ENCODE assay signal across 18 cellular contexts in the genomic region with DNA sequence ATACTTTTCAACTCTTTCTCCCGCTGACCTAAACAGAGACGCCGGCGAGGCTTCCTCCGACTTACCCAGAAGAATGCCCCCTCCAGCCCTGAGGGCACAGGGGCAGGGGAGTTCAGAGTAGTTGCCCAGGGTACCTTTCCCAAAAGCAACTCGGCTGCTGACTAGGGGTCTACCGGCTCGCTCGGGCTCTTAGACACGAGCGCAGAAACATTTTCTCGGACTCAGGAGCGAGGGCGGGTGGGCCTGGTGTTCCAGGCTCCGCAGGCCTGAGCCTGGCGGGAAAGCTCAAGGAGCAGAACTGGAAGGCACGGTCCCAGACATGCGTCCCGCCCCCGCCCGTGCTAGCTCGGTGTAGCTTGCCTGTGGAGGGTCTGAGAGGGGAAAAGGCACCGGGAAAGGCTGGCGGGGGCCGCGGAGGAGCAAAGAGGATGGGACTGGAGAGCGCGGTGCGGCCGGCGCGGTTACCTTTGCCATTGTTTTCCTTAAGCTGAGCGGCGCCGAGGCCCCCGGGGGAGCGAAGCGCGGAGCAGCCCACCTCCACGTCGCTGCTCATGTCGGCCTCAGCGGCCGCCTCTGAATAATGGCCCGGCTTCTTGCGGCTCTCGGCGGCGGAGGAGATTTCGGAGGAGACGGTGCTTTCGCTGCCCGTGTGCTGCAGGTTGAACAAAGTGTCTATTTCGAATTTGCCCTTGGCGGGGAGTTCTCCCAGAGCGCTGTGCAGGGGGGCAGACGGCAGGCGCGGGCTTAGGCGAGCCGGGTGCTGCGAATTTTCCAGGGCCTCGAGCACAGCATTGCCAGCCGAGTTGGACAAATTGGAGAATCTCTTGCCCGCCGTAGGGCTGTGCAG. TPM values are rescaled to one million over a fixed set of nuclear protein-coding genes. Genes with fewer than 3 reads are reported as not detected.
DNase-seq lines count a peak whose midpoint lies in the region; FAIRE-seq and TF ChIP-seq lines count a peak whose summit lies in the region.
"Had no signal": no experiment of that assay in that cellular context is flagged by ENCODE, and none has a peak within 500 bp of the region (broad histone marks: within the 10 kb centered on the region; RNA-seq: fewer than 3 reads in every experiment).

No MANE protein-coding gene starts in this region.

- H3K27ac ChIP-seq in HUES64 (ENCODE audit: low read depth, low read length) (no peak overlapping the region), H1 (ENCODE audit: low read depth, low read length) (no peak overlapping the region), trophoblast cell (ENCODE audit: low read depth, low read length) (no peak overlapping the region)
- H3K27ac ChIP-seq: left lung, VCaP had no signal

- no peak overlapping the region for H3K56ac ChIP-seq in H1 (replicated peaks; ENCODE audit: insufficient read length, low read depth, low read length)

- 1% methylated on average over 66 of the region's 66 CpGs for WGBS in HUES64
- WGBS in H1 (ENCODE audit: extremely low coverage in 1 of 2, insufficient coverage in 1 of 2, insufficient read length in 1 of 2, insufficient replicate concordance in 2 of 2, low coverage in 1 of 2, low lambda C conversion rate in 2 of 2, missing lambda C conversion rate in 1 of 2), 2 experiments, result 5% methylated on average over 43 of the region's 66 CpGs; no CpG with 5 or more reads in 1 of the 2 experiments
- no CpG with 5 or more reads among the region's 66 CpGs for WGBS in trophoblast cell (ENCODE audit: extremely low coverage, insufficient coverage, insufficient read length)

- peaks cover 13% of the 10 kb centered on the region for H3K4me1 Mint-ChIP-seq in T-helper 2 cell treated with Interferon-gamma antibody and Interleukin-4, amounts not matched to agents 5 μg/mL and 100 μg/mL, for 36 hours (ENCODE audit: low read depth)

- peaks cover 8% of the 10 kb centered on the region; the same call in 1 of the 2 replicates for H3K23me2 ChIP-seq in H1 (ENCODE audit: low read depth, low read length)

- H4K91ac ChIP-seq in H1 (replicated peaks; ENCODE audit: insufficient read length, low read length) (no peak overlapping the region), trophoblast cell (ENCODE audit: low read depth, low read length) (no peak overlapping the region)

- no peak overlapping the region for H2AK5ac ChIP-seq in H1 (ENCODE audit: low read depth, low read length)
- H2AK5ac ChIP-seq in trophoblast cell (ENCODE audit: low read length), result no peak overlapping the region

- CTCF ChIA-PET in H1 (lab: Charles Lee; ENCODE audit: partially characterized antibody), result interaction anchor here (0.5 to 7.8 kb wide), 20 partner anchors 9 to 716 kb away, joined by 3 to 130 read pairs (median 4); a partner anchor contains a TSS

- H3K18ac ChIP-seq in H1 (ENCODE audit: extremely low read depth, low read length) (no peak overlapping the region), trophoblast cell (ENCODE audit: low read length) (no peak overlapping the region)

- no peak overlapping the region for H2BK120ac ChIP-seq in H1 (replicated peaks; ENCODE audit: low read depth, low read length)
- H2BK120ac ChIP-seq in trophoblast cell (ENCODE audit: insufficient read depth, low read length, poor library complexity), result no peak overlapping the region

- H3K4ac ChIP-seq in H1 (replicated peaks; ENCODE audit: insufficient read length, low read depth, low read length), result no peak overlapping the region
- H3K4ac ChIP-seq in trophoblast cell (ENCODE audit: low read depth, low read length), result no peak overlapping the region

- no peak for DNase-seq in T-helper 2 cell treated with Interferon-gamma antibody and Interleukin-4, amounts not matched to agents 5 μg/mL and 100 μg/mL, for 36 hours (ENCODE audit: low spot score)
- DNase-seq in T-helper 2 cell (no peak), H1 (ENCODE audit: low read depth in 1 of 2, low spot score in 2 of 2) (peak in 1 of 2 experiments; percentile 72), trophoblast cell (no peak), AML-193 (lab: John Stamatoyannopoulos, UW) (no peak), NCI-H1694 treated with DMSO at 0.1 percent for 48 hours (lab: John Stamatoyannopoulos, UW) (no peak), NCI-H82 (lab: John Stamatoyannopoulos, UW) (no peak)
- DNase-seq: caudate nucleus, DMS79, left lung, NCI-H446 treated with DMSO at 0.1 percent for 48 hours, RPMI8226 had no signal

- POLR2A ChIA-PET in H1 (lab: Charles Lee; ENCODE audit: partially characterized antibody), result interaction anchor here (0.9 to 1.8 kb wide), 2 partner anchors 11 to 14 kb away, joined by 4 to 7 read pairs; no protein-coding TSS in a partner anchor

- H3K4me2 ChIP-seq in H1 (ENCODE audit: insufficient read depth in 1 of 2, low read depth in 2 of 2, low read length in 2 of 2) (peak overlapping the region; percentile 45 to 50), trophoblast cell (ENCODE audit: low read length) (peak overlapping the region; percentile 51)

- H2BK12ac ChIP-seq in H1 (ENCODE audit: low read depth, low read length) (peak overlapping the region; percentile 87; the same call in 1 of the 2 replicates), trophoblast cell (ENCODE audit: low read length) (no peak overlapping the region)

- no peak overlapping the region for H2AFZ ChIP-seq in H1 (ENCODE audit: low read length)
- H2AFZ ChIP-seq in trophoblast cell (ENCODE audit: insufficient read depth, low read length, poor library complexity), result peak overlapping the region; percentile 30

- TF ChIP-seq EP300 in H1 (IDR thresholded peaks at IDR 0.05; ENCODE audit: borderline replicate concordance in 1 of 2, low read depth in 2 of 2, low read length in 2 of 2), result no peak

- H4K5ac ChIP-seq in H1 (ENCODE audit: insufficient read length, low read depth, low read length), result no peak overlapping the region

- H3K27me3 Mint-ChIP-seq in T-helper 2 cell treated with Interferon-gamma antibody and Interleukin-4, amounts not matched to agents 5 μg/mL and 100 μg/mL, for 36 hours (ENCODE audit: low read depth), result peaks cover 88% of the 10 kb centered on the region

- H3K4me1 ChIP-seq in HUES64 (ENCODE audit: insufficient read depth, low read length) (peaks cover 4% of the 10 kb centered on the region; the same call in 1 of the 2 replicates), H1 (replicated peaks in 1 of 4; ENCODE audit: control insufficient read depth in 3 of 4, insufficient read depth in 4 of 4, low read length in 3 of 4) (peaks cover 0 to 32% (median 14%) of the 10 kb centered on the region in 4 experiments; a peak in 5 of 7 replicates), trophoblast cell (ENCODE audit: control insufficient read depth in 1 of 2, insufficient read depth in 2 of 2, low read length in 2 of 2) (peaks cover 24 to 26% of the 10 kb centered on the region in 2 experiments)

- TF ChIP-seq RAD21 in H1 (IDR thresholded peaks at IDR 0.05 in 1 of 2, conservative IDR thresholded peaks at IDR 0.05 in 1 of 2; ENCODE audit: low read depth in 2 of 2, low read length in 2 of 2), result no peak

- H3K9me3 Mint-ChIP-seq in T-helper 2 cell treated with Interferon-gamma antibody and Interleukin-4, amounts not matched to agents 5 μg/mL and 100 μg/mL, for 36 hours, result peaks cover 7% of the 10 kb centered on the region

- peaks cover 99% of the 10 kb centered on the region for H3K27me3 ChIP-seq in HUES64 (ENCODE audit: insufficient read depth, low read length)
- H3K27me3 ChIP-seq in H1 (replicated peaks in 1 of 4; ENCODE audit: control insufficient read depth in 3 of 4, extremely low read depth in 1 of 4, insufficient read depth in 3 of 4, low read length in 3 of 4), result peaks cover 94 to 98% (median 96%) of the 10 kb centered on the region in 4 experiments
- H3K27me3 ChIP-seq in trophoblast cell (ENCODE audit: insufficient read depth, low read length), result peaks cover 89% of the 10 kb centered on the region

- H4K8ac ChIP-seq in H1 (ENCODE audit: extremely low read depth, insufficient read depth, low read length) (peak overlapping the region; percentile 46; the same call in 1 of the 2 replicates), trophoblast cell (ENCODE audit: low read depth, low read length) (no peak overlapping the region)

- H2BK5ac ChIP-seq in H1 (ENCODE audit: low read depth, low read length) (no peak overlapping the region), trophoblast cell (ENCODE audit: low read depth, low read length, poor library complexity) (no peak overlapping the region)

- H3K9me3 ChIP-seq in HUES64 (ENCODE audit: insufficient read depth, low read depth, low read length) (no peaks in the 10 kb centered on the region), H1 (ENCODE audit: insufficient read depth in 2 of 2, low read depth in 1 of 2, low read length in 1 of 2) (no peaks in the 10 kb centered on the region; a peak in 1 of 4 replicates), trophoblast cell (ENCODE audit: insufficient read depth, low read depth, low read length) (peaks cover 12% of the 10 kb centered on the region)
- H3K9me3 ChIP-seq: left lung had no signal

- H2BK20ac ChIP-seq in H1 (ENCODE audit: low read length), result no peak overlapping the region

- peaks cover 14 to 23% of the 10 kb centered on the region in 2 experiments for H4K20me1 ChIP-seq in H1 (replicated peaks in 1 of 2; ENCODE audit: control insufficient read depth in 1 of 2, insufficient read depth in 2 of 2, low read length in 2 of 2)

- H3K23ac ChIP-seq in H1 (ENCODE audit: insufficient read length), result no peak overlapping the region
- no peak overlapping the region for H3K23ac ChIP-seq in trophoblast cell (ENCODE audit: low read length)

- no peak for FAIRE-seq in H1 (lab: Jason Lieb, UNC)
- FAIRE-seq: GM12892 had no signal

- TF ChIP-seq CTCF in H1 (IDR thresholded peaks at IDR 0.05; ENCODE audit: control extremely low read depth in 1 of 3, insufficient read depth in 1 of 3, low read depth in 1 of 3, low read length in 3 of 3), result no peak

- H4K12ac ChIP-seq in trophoblast cell (ENCODE audit: low read depth, low read length), result no peak overlapping the region

- no peak overlapping the region for H2BK15ac ChIP-seq in H1 (ENCODE audit: low read length)

- peaks cover 10% of the 10 kb centered on the region for H3K36me3 Mint-ChIP-seq in T-helper 2 cell treated with Interferon-gamma antibody and Interleukin-4, amounts not matched to agents 5 μg/mL and 100 μg/mL, for 36 hours (ENCODE audit: low read depth)

- no peak overlapping the region for H3K14ac ChIP-seq in H1 (ENCODE audit: insufficient read length)
- H3K14ac ChIP-seq in trophoblast cell (ENCODE audit: low read length), result no peak overlapping the region

- H3K79me2 ChIP-seq in H1 (ENCODE audit: control insufficient read depth in 1 of 2, insufficient read depth in 2 of 2, low read length in 2 of 2), result no peaks in the 10 kb centered on the region
- H3K79me2 ChIP-seq in trophoblast cell (ENCODE audit: control insufficient read depth, insufficient read depth, low read length, poor library complexity), result peaks cover 2% of the 10 kb centered on the region

- H3K36me3 ChIP-seq in HUES64 (ENCODE audit: insufficient read depth, low read length) (no peaks in the 10 kb centered on the region), H1 (ENCODE audit: control insufficient read depth in 2 of 4, insufficient read depth in 4 of 4, low read length in 3 of 4) (peaks cover 0 to 5% (median 0%) of the 10 kb centered on the region in 4 experiments; a peak in 1 of 8 replicates), trophoblast cell (ENCODE audit: control insufficient read depth in 1 of 2, insufficient read depth in 2 of 2, low read length in 2 of 2) (no peaks in the 10 kb centered on the region)
- H3K36me3 ChIP-seq: left lung had no signal

- H3K79me1 ChIP-seq in H1 (ENCODE audit: low read depth, low read length) (no peaks in the 10 kb centered on the region), trophoblast cell (ENCODE audit: low read length) (peaks cover 1% of the 10 kb centered on the region)

- H3K4me3 Mint-ChIP-seq in T-helper 2 cell treated with Interferon-gamma antibody and Interleukin-4, amounts not matched to agents 5 μg/mL and 100 μg/mL, for 36 hours, result peak overlapping the region; percentile 7

- peak overlapping the region; percentile 59 for H3K27ac Mint-ChIP-seq in T-helper 2 cell treated with Interferon-gamma antibody and Interleukin-4, amounts not matched to agents 5 μg/mL and 100 μg/mL, for 36 hours

- H3K9ac ChIP-seq in HUES64 (ENCODE audit: low read depth, low read length) (no peak overlapping the region), H1 (replicated peaks in 1 of 4; ENCODE audit: extremely low read depth in 1 of 4, low read depth in 3 of 4, low read length in 3 of 4) (no peak overlapping the region), trophoblast cell (ENCODE audit: low read length) (no peak overlapping the region)

- H3K4me3 ChIP-seq in HUES64 (ENCODE audit: low read length) (0 out of 2 replicates have a peak overlapping the region, but pooled peaks have one; percentile 10), H1 (ENCODE audit: extremely low read depth in 1 of 4, insufficient read depth in 2 of 4, low read depth in 3 of 4, low read length in 4 of 4) (peak overlapping the region in 1 of 4 experiments; percentile 6; a peak in 3 of 8 replicates), trophoblast cell (ENCODE audit: low read depth, low read length) (no peak overlapping the region)
- H3K4me3 ChIP-seq: left lung had no signal

- no peak for TF ChIP-seq POLR2A in H1 (IDR thresholded peaks at IDR 0.05; ENCODE audit: control extremely low read depth in 1 of 2, low read depth in 2 of 2, low read length in 2 of 2)

RNA-seq across cellular contexts. Expression of a gene that starts 0.7 kb away (rescaled TPM):
- not detected for polyA plus RNA-seq in HUES64 (2013, experiment 1 of 2)
- not detected for polyA plus RNA-seq in HUES64 (2013, experiment 2 of 2)
- not detected in 2 replicates for total RNA-seq in H1 (2021; fragmentation: NEBNext Ultra II Directional; extraction: Animal tissue kit (Norgen Biotek cat#: 25700))
- polyA plus RNA-seq in H1 (2011; rRNA removed), result not detected in 2 replicates
- polyA plus RNA-seq in H1 (2011; cell fraction: cytosol; rRNA removed), result not detected
- polyA plus RNA-seq in H1 (2011; cell fraction: nucleus; rRNA removed), result 0.03 TPM
- polyA plus RNA-seq in H1 (2012, experiment 1 of 2), result not detected in 4 replicates
- polyA plus RNA-seq in H1 (2012, experiment 2 of 2), result 0.03 TPM
- not detected for polyA plus RNA-seq in H1 (2013, experiment 1 of 2)
- not detected for polyA plus RNA-seq in H1 (2013, experiment 2 of 2)
- not detected in 2 replicates for polyA minus RNA-seq in H1 (2011; rRNA and poly(A)+ RNA removed)
- not detected for polyA minus RNA-seq in H1 (2011; cell fraction: cytosol; rRNA and poly(A)+ RNA removed)
- not detected for polyA minus RNA-seq in H1 (2011; cell fraction: nucleus; rRNA and poly(A)+ RNA removed)
- polyA plus RNA-seq in trophoblast cell (2013), result 0.03 TPM in 2 replicates
- total RNA-seq: epithelial cell of proximal tubule, H4, left lung had no signal

RNA-seq across cellular contexts. Expression of a gene that starts 9.4 kb away (rescaled TPM):
- polyA plus RNA-seq in HUES64 (2013, experiment 1 of 2), result 0.15 TPM
- polyA plus RNA-seq in HUES64 (2013, experiment 2 of 2), result 0.13 TPM
- total RNA-seq in H1 (2021; fragmentation: NEBNext Ultra II Directional; extraction: Animal tissue kit (Norgen Biotek cat#: 25700)), result not detected in 2 replicates
- polyA plus RNA-seq in H1 (2011; rRNA removed), result not detected in 2 replicates
- not detected for polyA plus RNA-seq in H1 (2011; cell fraction: cytosol; rRNA removed)
- polyA plus RNA-seq in H1 (2011; cell fraction: nucleus; rRNA removed), result not detected
- not detected in 4 replicates for polyA plus RNA-seq in H1 (2012, experiment 1 of 2)
- polyA plus RNA-seq in H1 (2012, experiment 2 of 2), result not detected
- polyA plus RNA-seq in H1 (2013, experiment 1 of 2), result 0.04 TPM
- polyA plus RNA-seq in H1 (2013, experiment 2 of 2), result not detected
- not detected in 2 replicates for polyA minus RNA-seq in H1 (2011; rRNA and poly(A)+ RNA removed)
- not detected for polyA minus RNA-seq in H1 (2011; cell fraction: cytosol; rRNA and poly(A)+ RNA removed)
- not detected for polyA minus RNA-seq in H1 (2011; cell fraction: nucleus; rRNA and poly(A)+ RNA removed)
- polyA plus RNA-seq in trophoblast cell (2013), result 0.28 and 0.37 TPM in 2 replicates
- total RNA-seq: epithelial cell of proximal tubule, left lung had no signal

RNA-seq across cellular contexts. Expression of a gene that starts 16.5 kb away (rescaled TPM):
- polyA plus RNA-seq in HUES64 (2013, experiment 1 of 2), result not detected
- polyA plus RNA-seq in HUES64 (2013, experiment 2 of 2), result not detected
- not detected in 2 replicates for total RNA-seq in H1 (2021; fragmentation: NEBNext Ultra II Directional; extraction: Animal tissue kit (Norgen Biotek cat#: 25700))
- polyA plus RNA-seq in H1 (2011; rRNA removed), result not detected in 2 replicates
- polyA plus RNA-seq in H1 (2011; cell fraction: cytosol; rRNA removed), result not detected
- polyA plus RNA-seq in H1 (2011; cell fraction: nucleus; rRNA removed), result not detected
- polyA plus RNA-seq in H1 (2012, experiment 1 of 2), result not detected in 4 replicates
- not detected for polyA plus RNA-seq in H1 (2012, experiment 2 of 2)
- not detected for polyA plus RNA-seq in H1 (2013, experiment 1 of 2)
- polyA plus RNA-seq in H1 (2013, experiment 2 of 2), result not detected
- polyA minus RNA-seq in H1 (2011; rRNA and poly(A)+ RNA removed), result not detected in 2 replicates
- not detected for polyA minus RNA-seq in H1 (2011; cell fraction: cytosol; rRNA and poly(A)+ RNA removed)
- polyA minus RNA-seq in H1 (2011; cell fraction: nucleus; rRNA and poly(A)+ RNA removed), result not detected
- 0.06 and 0.07 TPM in 2 replicates for polyA plus RNA-seq in trophoblast cell (2013)
- total RNA-seq: epithelial cell of proximal tubule, H4, left lung had no signal

RNA-seq across cellular contexts. Expression of a gene that starts 24.0 kb away (rescaled TPM):
- not detected for polyA plus RNA-seq in HUES64 (2013, experiment 1 of 2)
- 0.38 TPM for polyA plus RNA-seq in HUES64 (2013, experiment 2 of 2)
- not detected in 2 replicates for total RNA-seq in H1 (2021; fragmentation: NEBNext Ultra II Directional; extraction: Animal tissue kit (Norgen Biotek cat#: 25700))
- not detected in 2 replicates for polyA plus RNA-seq in H1 (2011; rRNA removed)
- not detected for polyA plus RNA-seq in H1 (2011; cell fraction: cytosol; rRNA removed)
- not detected for polyA plus RNA-seq in H1 (2011; cell fraction: nucleus; rRNA removed)
- not detected in 4 replicates for polyA plus RNA-seq in H1 (2012, experiment 1 of 2)
- not detected for polyA plus RNA-seq in H1 (2012, experiment 2 of 2)
- not detected for polyA plus RNA-seq in H1 (2013, experiment 1 of 2)
- polyA plus RNA-seq in H1 (2013, experiment 2 of 2), result not detected
- polyA minus RNA-seq in H1 (2011; rRNA and poly(A)+ RNA removed), result not detected in 2 replicates
- not detected for polyA minus RNA-seq in H1 (2011; cell fraction: cytosol; rRNA and poly(A)+ RNA removed)
- polyA minus RNA-seq in H1 (2011; cell fraction: nucleus; rRNA and poly(A)+ RNA removed), result not detected
- polyA plus RNA-seq in trophoblast cell (2013), result 2.7 and 3.3 TPM in 2 replicates
- total RNA-seq: H4, HT-29, left lung had no signal

RNA-seq across cellular contexts. Expression of a gene that starts 33.5 kb away (rescaled TPM):
- polyA plus RNA-seq in HUES64 (2013, experiment 1 of 2), result 0.15 TPM
- polyA plus RNA-seq in HUES64 (2013, experiment 2 of 2), result 0.19 TPM
- total RNA-seq in H1 (2021; fragmentation: NEBNext Ultra II Directional; extraction: Animal tissue kit (Norgen Biotek cat#: 25700)), result not detected in 2 replicates
- not detected in 2 replicates for polyA plus RNA-seq in H1 (2011; rRNA removed)
- polyA plus RNA-seq in H1 (2011; cell fraction: cytosol; rRNA removed), result not detected
- not detected for polyA plus RNA-seq in H1 (2011; cell fraction: nucleus; rRNA removed)
- not detected in 4 replicates for polyA plus RNA-seq in H1 (2012, experiment 1 of 2)
- not detected for polyA plus RNA-seq in H1 (2012, experiment 2 of 2)
- polyA plus RNA-seq in H1 (2013, experiment 1 of 2), result not detected
- polyA plus RNA-seq in H1 (2013, experiment 2 of 2), result not detected
- polyA minus RNA-seq in H1 (2011; rRNA and poly(A)+ RNA removed), result not detected in 2 replicates
- not detected for polyA minus RNA-seq in H1 (2011; cell fraction: cytosol; rRNA and poly(A)+ RNA removed)
- polyA minus RNA-seq in H1 (2011; cell fraction: nucleus; rRNA and poly(A)+ RNA removed), result not detected
- polyA plus RNA-seq in trophoblast cell (2013), result 1.4 and 1.6 TPM in 2 replicates
- total RNA-seq: H4, HT-29 had no signal
